In genomic region chr21:14684071-14684470, GRCh38 we compare ENCODE assay signal across 14 cellular contexts.
DNase-seq lines count a peak whose midpoint lies in the region; ATAC-seq, FAIRE-seq and TF ChIP-seq lines count a peak whose summit lies in the region.
"Had no signal": no experiment of that assay in that cellular context is flagged by ENCODE, and none has a peak within 500 bp of the region (broad histone marks: within the 10 kb centered on the region; RNA-seq: fewer than 3 reads in every experiment).

No MANE protein-coding gene starts in this region.

- H3K27ac ChIP-seq in HL-60 (replicated peaks), result peak overlapping the region; percentile 76
- H3K27ac ChIP-seq in left ventricle myocardium inferior (replicated peaks), result no peak overlapping the region
- H3K27ac ChIP-seq: foreskin keratinocyte, vagina had no signal

- H3K4me1 Mint-ChIP-seq in naive B cell, result peaks cover 51 to 76% (median 65%) of the 10 kb centered on the region in 3 donors

- no peaks in the 10 kb centered on the region for H3K36me3 Mint-ChIP-seq in naive B cell

- no peaks in the 10 kb centered on the region for H3K36me3 ChIP-seq in left ventricle myocardium inferior
- H3K36me3 ChIP-seq: vagina had no signal

- FAIRE-seq in GM18507 (lab: Jason Lieb, UNC), result peak; percentile 85
- FAIRE-seq in D721Med (lab: Jason Lieb, UNC), result no peak

- peak overlapping the region in 5 of 6 donors; percentile 76 to 85 (median 81) for H3K27ac Mint-ChIP-seq in naive B cell

- TF ChIP-seq CTCF in HL-60 (IDR thresholded peaks at IDR 0.05; ENCODE audit: insufficient read depth, low read length), result no peak
- no peak for TF ChIP-seq CTCF in D721Med (IDR thresholded peaks at IDR 0.05; ENCODE audit: insufficient read depth, missing control alignments)
- TF ChIP-seq CTCF in left ventricle myocardium inferior (IDR thresholded peaks at IDR 0.05; ENCODE audit: borderline replicate concordance), result no peak

- no peaks in the 10 kb centered on the region for H3K27me3 Mint-ChIP-seq in naive B cell
- H3K27me3 Mint-ChIP-seq: CD4-positive, alpha-beta memory T cell had no signal

- intact Hi-C loops in left ventricle myocardium inferior (cut with micrococcal nuclease), result no loop called here

- ATAC-seq in GM19438 (IDR thresholded peaks at IDR 0.05; ENCODE audit: low read depth, unreplicated experiment), result peak; percentile 37
- peak; percentile 56 to 59 for ATAC-seq in naive B cell (ENCODE audit: low read depth in 2 of 2)
- ATAC-seq: foreskin keratinocyte had no signal

- peak overlapping the region in 6 of 8 donors; percentile 1 to 78 (median 55) for H3K4me3 Mint-ChIP-seq in naive B cell

- H3K4me3 ChIP-seq in HL-60 (replicated peaks; ENCODE audit: insufficient read depth, low read length), result no peak overlapping the region
- no peak overlapping the region for H3K4me3 ChIP-seq in left ventricle myocardium inferior
- H3K4me3 ChIP-seq: vagina had no signal

- no peak for DNase-seq in GM18507 (ENCODE audit: extremely low spot score, insufficient read length, low read depth)
- DNase-seq in HL-60 (ENCODE audit: low read depth in 1 of 2, low spot score in 1 of 2), result no peak
- peak; percentile 45 for DNase-seq in naive B cell
- DNase-seq in T1000 (lab: John Stamatoyannopoulos, UW), result no peak
- no peak for DNase-seq in D721Med (ENCODE audit: insufficient read length, low spot score)
- no peak for DNase-seq in left ventricle myocardium inferior
- DNase-seq: activated CD4-positive, CD25-positive, alpha-beta regulatory T cell; CD4-positive, alpha-beta memory T cell; foreskin keratinocyte; GDM1; NCI-H2081 treated with DMSO at 0.1 percent for 48 hours; stimulated activated naive CD4-positive, alpha-beta T cell treated with Interleukin-2 at 50 U/mL for 16 hours had no signal

- H3K9me3 Mint-ChIP-seq in naive B cell, result peaks cover 0 to 3% (median 0%) of the 10 kb centered on the region in 7 donors

- H3K4me1 ChIP-seq in left ventricle myocardium inferior, result no peaks in the 10 kb centered on the region
- H3K4me1 ChIP-seq: foreskin keratinocyte, vagina had no signal

- no peaks in the 10 kb centered on the region for H3K9me3 ChIP-seq in left ventricle myocardium inferior (replicated peaks)
- H3K9me3 ChIP-seq: vagina had no signal

- H3K27me3 ChIP-seq in HL-60 (ENCODE audit: insufficient read depth, poor library complexity, severe bottlenecking) (no peaks in the 10 kb centered on the region), left ventricle myocardium inferior (ENCODE audit: low read depth) (no peaks in the 10 kb centered on the region)
- H3K27me3 ChIP-seq: foreskin keratinocyte, vagina had no signal
